15 cellular contexts compared by ENCODE assay signal in genomic region chr1:224373008-224373590, GRCh38.
"Had no signal": no experiment of that assay in that cellular context is flagged by ENCODE, and none has a peak within 500 bp of the region (broad histone marks: within the 10 kb centered on the region; RNA-seq: fewer than 3 reads in every experiment).

No MANE protein-coding gene starts in this region.

- H3K27me3 Mint-ChIP-seq: natural killer cell treated with Interleukin-12 subunit alpha and Interleukin-12 subunit beta and Interleukin-15 and Interleukin-18, amount 100 ng/mL, for 72 hours; stimulated activated naive CD8-positive, alpha-beta T cell treated with anti-CD3 and anti-CD28 coated beads, Interleukin-15, amount 100 ng/mL, for 72 hours had no signal

- DNase-seq: activated effector memory CD4-positive, alpha-beta T cell treated with Interleukin-2 at 50 U/mL for 16 hours; islet precursor cell; mammary epithelial cell; mucosa of descending colon; occipital lobe; right lobe of liver; SJCRH30; stimulated activated CD4-positive, alpha-beta T cell treated with anti-CD3 and anti-CD28 coated beads, Interleukin-2, amount 100 ng/mL, for 24 hours; stimulated activated naive CD8-positive, alpha-beta T cell treated with anti-CD3 and anti-CD28 coated beads, Interleukin-15, amount 100 ng/mL, for 72 hours; testis; WERI-Rb-1 had no signal

- H3K9me3 ChIP-seq: mucosa of descending colon, prostate gland, right lobe of liver, SJCRH30, testis had no signal

- H3K27me3 ChIP-seq: cardiac muscle cell, right lobe of liver, SJCRH30, testis had no signal

- H3K27ac ChIP-seq: cardiac muscle cell, prostate gland, right lobe of liver, SJCRH30, testis, WERI-Rb-1 had no signal

- H3K4me1 ChIP-seq: prostate gland, right lobe of liver, SJCRH30, testis had no signal

- H3K9me3 Mint-ChIP-seq: natural killer cell treated with Interleukin-12 subunit alpha and Interleukin-12 subunit beta and Interleukin-15 and Interleukin-18, amount 100 ng/mL, for 72 hours; stimulated activated naive CD8-positive, alpha-beta T cell treated with anti-CD3 and anti-CD28 coated beads, Interleukin-15, amount 100 ng/mL, for 72 hours had no signal

- ATAC-seq: left lobe of liver; mucosa of descending colon; natural killer cell treated with Interleukin-12 subunit alpha and Interleukin-12 subunit beta and Interleukin-15 and Interleukin-18, amount 100 ng/mL, for 72 hours; right lobe of liver; stimulated activated naive CD8-positive, alpha-beta T cell treated with anti-CD3 and anti-CD28 coated beads, Interleukin-15, amount 100 ng/mL, for 72 hours had no signal

- H3K4me3 ChIP-seq: cardiac muscle cell, mucosa of descending colon, prostate gland, right lobe of liver, SJCRH30, testis had no signal
